ENCODE assay signal across 8 cellular contexts in genomic region chr12:49057888-49058287, GRCh38. TPM values are rescaled to one million over a fixed set of nuclear protein-coding genes. Genes with fewer than 3 reads are reported as not detected.
A peak's percentile ranks its signal among the peaks of the same experiment; 100 is the strongest.
DNase-seq lines count a peak whose midpoint lies in the region; ATAC-seq and TF ChIP-seq lines count a peak whose summit lies in the region.

No MANE protein-coding gene starts in this region.

- H3K27ac Mint-ChIP-seq in Calu3 (ENCODE audit: unreplicated experiment), result no peak overlapping the region

- CTCF ChIA-PET in Calu3 (lab: Charles Lee), result no interaction called here

- DNase-seq in Calu3 (no peak), NCI-H2029 (lab: John Stamatoyannopoulos, UW) (peak; percentile 76), coronary artery (ENCODE audit: low spot score) (no peak), Ammon's horn (ENCODE audit: low spot score) (no peak)

- H3K4me3 ChIP-seq in coronary artery, result peak overlapping the region; percentile 88
- peak overlapping the region; percentile 97 for H3K4me3 ChIP-seq in neural cell (ENCODE audit: low read length)

- TF ChIP-seq EP300 in neural cell (conservative IDR thresholded peaks at IDR 0.05; ENCODE audit: poor library complexity, severe bottlenecking), result no peak

- BruUV-seq in Calu3 (replicated peaks; lab: Mats Ljungman, UMichigan), result no TSS peak

- H3K27me3 ChIP-seq in neural cell (ENCODE audit: insufficient read depth, low read depth, low read length), result no peaks in the 10 kb centered on the region

- ATAC-seq in activated CD4-positive, CD25-positive, alpha-beta regulatory T cell treated with anti-CD3 and anti-CD28 coated beads, Interleukin-2, amount 50 U/mL, for 24 hours, result no peak
- ATAC-seq in GM18520 (IDR thresholded peaks at IDR 0.05; ENCODE audit: unreplicated experiment) (no peak), GM18907 (IDR thresholded peaks at IDR 0.05; ENCODE audit: unreplicated experiment) (no peak)

- H3K27ac ChIP-seq in coronary artery (peak overlapping the region; percentile 34 to 98), neural cell (ENCODE audit: low read length) (no peak overlapping the region)

- H2AFZ ChIP-seq in neural cell (ENCODE audit: low read depth, low read length), result no peak overlapping the region

- intact Hi-C loops in Calu3 (cut with micrococcal nuclease; ENCODE audit: unreplicated experiment), result no loop called here

- H3K9ac ChIP-seq in neural cell (ENCODE audit: low read length), result peak overlapping the region; percentile 99

- H3K4me1 Mint-ChIP-seq in Calu3 (ENCODE audit: low read depth, unreplicated experiment), result peaks cover 23% of the 10 kb centered on the region

- peaks cover 28% of the 10 kb centered on the region for H4K20me1 ChIP-seq in neural cell (ENCODE audit: insufficient read depth)

- no peaks in the 10 kb centered on the region for H3F3A ChIP-seq in neural cell (ENCODE audit: insufficient read depth, low read length, poor library complexity, severe bottlenecking)

- no peak for TF ChIP-seq CTCF in Calu3 (IDR thresholded peaks at IDR 0.05; ENCODE audit: unreplicated experiment)
- no peak for TF ChIP-seq CTCF in coronary artery (IDR thresholded peaks at IDR 0.05)
- TF ChIP-seq CTCF in neural cell (IDR thresholded peaks at IDR 0.05; ENCODE audit: poor library complexity, severe bottlenecking), result no peak

- H3K9me3 ChIP-seq in neural cell (ENCODE audit: low read length), result no peaks in the 10 kb centered on the region

- H3K36me3 Mint-ChIP-seq in Calu3 (ENCODE audit: insufficient read depth, unreplicated experiment), result peaks cover 46% of the 10 kb centered on the region

- peaks cover 59% of the 10 kb centered on the region for H3K79me2 ChIP-seq in neural cell (replicated peaks; ENCODE audit: insufficient read depth, low read length)

- no peaks in the 10 kb centered on the region for H3K36me3 ChIP-seq in neural cell (ENCODE audit: insufficient read depth, low read length)

- H3K27me3 Mint-ChIP-seq in Calu3 (ENCODE audit: unreplicated experiment), result no peaks in the 10 kb centered on the region

- H3K9me2 ChIP-seq in neural cell (ENCODE audit: insufficient read depth, low read length), result no peaks in the 10 kb centered on the region

- no peaks in the 10 kb centered on the region for H3K9me3 Mint-ChIP-seq in Calu3 (ENCODE audit: low read depth, unreplicated experiment)

- peak overlapping the region; percentile 97 for H3K4me2 ChIP-seq in neural cell (ENCODE audit: low read length)

- peak overlapping the region; percentile 79 for H3K4me3 Mint-ChIP-seq in Calu3 (ENCODE audit: low read depth, unreplicated experiment)

- no peak for TF ChIP-seq RAD21 in neural cell (conservative IDR thresholded peaks at IDR 0.05)

TF ChIP-seq in neural cell, 6 proteins besides CTCF, POLR2A, EP300 and RAD21:
- no peak for TF ChIP-seq SMC3 (conservative IDR thresholded peaks at IDR 0.05; ENCODE audit: poor library complexity)
- no peak for TF ChIP-seq EZH2 (IDR thresholded peaks at IDR 0.05; ENCODE audit: borderline replicate concordance, insufficient read depth, low read length, poor library complexity, severe bottlenecking)
- TF ChIP-seq REST (IDR thresholded peaks at IDR 0.05; ENCODE audit: borderline replicate concordance), result no peak

RNA-seq across cellular contexts. Expression of gene KMT2D, which starts 2.7 kb away (rescaled TPM):
- total RNA-seq in Calu3 (2022), result 72.9 and 79.7 TPM in 2 replicates
- polyA plus RNA-seq in neural cell, result 14.1 and 15.8 TPM in 2 replicates
- polyA minus RNA-seq in neural cell, result 36.8 and 37.7 TPM in 2 replicates

RNA-seq across cellular contexts. Expression of gene RHEBL1, which starts 11.9 kb away (rescaled TPM):
- total RNA-seq in Calu3 (2022), result 2.0 and 2.6 TPM in 2 replicates
- 0.68 TPM in 1 of 2 replicates, not detected in the other for polyA plus RNA-seq in neural cell
- not detected in 2 replicates for polyA minus RNA-seq in neural cell

RNA-seq across cellular contexts. Expression of gene DHH, which starts 36.7 kb away (rescaled TPM):
- not detected in 2 replicates for total RNA-seq in Calu3 (2022)
- 0.28 and 0.66 TPM in 2 replicates for polyA plus RNA-seq in neural cell
- polyA minus RNA-seq in neural cell, result 0.46 and 0.49 TPM in 2 replicates

RNA-seq across cellular contexts. Expression of gene PRKAG1, which starts 39.3 kb away (rescaled TPM):
- 34.2 and 36.9 TPM in 2 replicates for total RNA-seq in Calu3 (2022)
- polyA plus RNA-seq in neural cell, result 69.0 and 71.0 TPM in 2 replicates
- polyA minus RNA-seq in neural cell, result 37.3 and 39.2 TPM in 2 replicates

RNA-seq across cellular contexts. Expression of gene LMBR1L, which starts 52.8 kb away (rescaled TPM):
- 23.3 and 26.4 TPM in 2 replicates for total RNA-seq in Calu3 (2022)
- polyA plus RNA-seq in neural cell, result 344 and 381 TPM in 2 replicates
- polyA minus RNA-seq in neural cell, result 165 and 169 TPM in 2 replicates
